In genomic region chr19:2332341-2333026, GRCh38 we compare ENCODE assay signal across 8 cellular contexts. TPM values are rescaled to one million over a fixed set of nuclear protein-coding genes. Genes with fewer than 3 reads are reported as not detected.
DNase-seq lines count a peak whose midpoint lies in the region; ATAC-seq and TF ChIP-seq lines count a peak whose summit lies in the region.

No MANE protein-coding gene starts in this region.

- H3K27ac ChIP-seq in neutrophil, result peak overlapping the region; percentile 9

- H4K20me1 ChIP-seq in Loucy (ENCODE audit: insufficient read depth, low read length, poor library complexity, severe bottlenecking), result peaks cover 45% of the 10 kb centered on the region

- H3K4me2 ChIP-seq in Loucy (ENCODE audit: low read depth, low read length, poor library complexity, severe bottlenecking), result peak overlapping the region; percentile 85

- H3K9me3 Mint-ChIP-seq in activated CD8-positive, alpha-beta memory T cell treated with anti-CD3 and anti-CD28 coated beads, Interleukin-2, amount 10 ng/mL, durations not matched to agents 7 days and 5 days (ENCODE audit: low read depth), result peaks cover 8% of the 10 kb centered on the region

- peak overlapping the region; percentile 68 for H3K27ac Mint-ChIP-seq in activated CD8-positive, alpha-beta memory T cell treated with anti-CD3 and anti-CD28 coated beads, Interleukin-2, amount 10 ng/mL, durations not matched to agents 7 days and 5 days

- CTCF ChIA-PET in activated CD8-positive, alpha-beta memory T cell treated with anti-CD3 and anti-CD28 coated beads, Interleukin-2, amount 10 ng/mL, durations not matched to agents 7 days and 5 days (lab: Charles Lee), result no interaction called here

- peaks cover 9% of the 10 kb centered on the region for H3K36me3 Mint-ChIP-seq in activated CD8-positive, alpha-beta memory T cell treated with anti-CD3 and anti-CD28 coated beads, Interleukin-2, amount 10 ng/mL, durations not matched to agents 7 days and 5 days

- H3K9me2 ChIP-seq in Loucy (replicated peaks; ENCODE audit: low read depth, low read length), result no peaks in the 10 kb centered on the region

- peak; percentile 47 for DNase-seq in activated CD8-positive, alpha-beta memory T cell treated with anti-CD3 and anti-CD28 coated beads, Interleukin-2, amount 10 ng/mL, durations not matched to agents 7 days and 5 days
- DNase-seq in H7 (no peak), cerebellum (ENCODE audit: low spot score) (no peak)

- TF ChIP-seq CTCF in GM12875 (IDR thresholded peaks at IDR 0.05; ENCODE audit: borderline replicate concordance, insufficient read depth, low read depth, low read length), result no peak
- TF ChIP-seq CTCF in Loucy (conservative IDR thresholded peaks at IDR 0.05; ENCODE audit: low read length), result no peak
- no peak for TF ChIP-seq CTCF in neutrophil (IDR thresholded peaks at IDR 0.05)

- ATAC-seq in activated CD8-positive, alpha-beta memory T cell treated with anti-CD3 and anti-CD28 coated beads, Interleukin-2, amount 10 ng/mL, durations not matched to agents 7 days and 5 days, result no peak
- no peak for ATAC-seq in GM18511 (IDR thresholded peaks at IDR 0.05; ENCODE audit: unreplicated experiment)
- no peak for ATAC-seq in HG03442 (IDR thresholded peaks at IDR 0.05; ENCODE audit: unreplicated experiment)

- peak overlapping the region; percentile 99 for H3K9ac ChIP-seq in Loucy (ENCODE audit: low read depth, low read length, poor library complexity, severe bottlenecking)

- H2AFZ ChIP-seq in Loucy (ENCODE audit: low read length), result no peak overlapping the region

- H3K4me3 ChIP-seq in GM12875 (ENCODE audit: low read depth, low read length) (peak overlapping the region; percentile 6), Loucy (ENCODE audit: low read length, poor library complexity, severe bottlenecking) (peak overlapping the region; percentile 98), neutrophil (ENCODE audit: low read depth in 1 of 2, low read length in 1 of 2) (no peak overlapping the region), H7 (ENCODE audit: insufficient read depth, low read depth, low read length) (no peak overlapping the region)

- H3K27me3 Mint-ChIP-seq in activated CD8-positive, alpha-beta memory T cell treated with anti-CD3 and anti-CD28 coated beads, Interleukin-2, amount 10 ng/mL, durations not matched to agents 7 days and 5 days, result no peaks in the 10 kb centered on the region

- H3K36me3 ChIP-seq in Loucy (ENCODE audit: insufficient read depth, low read length) (no peaks in the 10 kb centered on the region; the same call in 1 of the 2 replicates), neutrophil (no peaks in the 10 kb centered on the region), H7 (replicated peaks; ENCODE audit: control insufficient read depth, insufficient read depth, low read length) (0 out of 2 replicates have a peak, but pooled peaks cover 1% of the 10 kb centered on the region)

- H3K9me3 ChIP-seq in Loucy (ENCODE audit: insufficient read depth, low read depth, low read length) (no peaks in the 10 kb centered on the region), neutrophil (no peaks in the 10 kb centered on the region)

- H3K4me1 ChIP-seq in Loucy (ENCODE audit: insufficient read depth, low read length, poor library complexity, severe bottlenecking) (peaks cover 45% of the 10 kb centered on the region), neutrophil (ENCODE audit: control insufficient read depth in 1 of 2, insufficient read depth in 1 of 2, low read depth in 1 of 2, low read length in 1 of 2) (peaks cover 35 to 54% of the 10 kb centered on the region in 2 experiments)

- H3K79me2 ChIP-seq in Loucy (ENCODE audit: insufficient read depth, low read length), result peaks cover 90% of the 10 kb centered on the region

- peaks cover 6% of the 10 kb centered on the region for H3F3A ChIP-seq in Loucy (ENCODE audit: low read depth)

- peaks cover 34% of the 10 kb centered on the region for H3K4me1 Mint-ChIP-seq in activated CD8-positive, alpha-beta memory T cell treated with anti-CD3 and anti-CD28 coated beads, Interleukin-2, amount 10 ng/mL, durations not matched to agents 7 days and 5 days

- H3K27me3 ChIP-seq in Loucy (ENCODE audit: insufficient read depth, low read length, poor library complexity, severe bottlenecking) (peaks cover 9% of the 10 kb centered on the region), neutrophil (no peaks in the 10 kb centered on the region), H7 (ENCODE audit: control insufficient read depth, insufficient read depth, low read length) (no peaks in the 10 kb centered on the region)

- no peak overlapping the region for H3K4me3 Mint-ChIP-seq in activated CD8-positive, alpha-beta memory T cell treated with anti-CD3 and anti-CD28 coated beads, Interleukin-2, amount 10 ng/mL, durations not matched to agents 7 days and 5 days

RNA-seq across cellular contexts. Expression of gene SPPL2B, which starts 4.0 kb away (rescaled TPM):
- total RNA-seq in activated CD8-positive, alpha-beta memory T cell treated with anti-CD3 and anti-CD28 coated beads, Interleukin-2, amount 10 ng/mL, durations not matched to agents 7 days and 5 days, result 10 to 100 TPM; 63.2 to 72.4 TPM
- total RNA-seq in H7 (2014; rRNA removed; shearing (Covaris generic)), result 65.9 and 75.3 TPM in 2 replicates
- 47.3 TPM for total RNA-seq in cerebellum

RNA-seq across cellular contexts. Expression of gene LSM7, which starts 4.1 kb away (rescaled TPM):
- total RNA-seq in activated CD8-positive, alpha-beta memory T cell treated with anti-CD3 and anti-CD28 coated beads, Interleukin-2, amount 10 ng/mL, durations not matched to agents 7 days and 5 days, result 100 to 1,000 TPM; 135 TPM
- total RNA-seq in H7 (2014; rRNA removed; shearing (Covaris generic)), result 320 and 421 TPM in 2 replicates
- 54.5 TPM for total RNA-seq in cerebellum

RNA-seq across cellular contexts. Expression of gene LINGO3, which starts 24.5 kb away (rescaled TPM):
- total RNA-seq in activated CD8-positive, alpha-beta memory T cell treated with anti-CD3 and anti-CD28 coated beads, Interleukin-2, amount 10 ng/mL, durations not matched to agents 7 days and 5 days, result under 1 TPM; 0.32 to 0.40 TPM
- 1.1 and 2.7 TPM in 2 replicates for total RNA-seq in H7 (2014; rRNA removed; shearing (Covaris generic))
- 9.6 TPM for total RNA-seq in cerebellum

RNA-seq across cellular contexts. Expression of gene TMPRSS9, which starts 27.6 kb away (rescaled TPM):
- total RNA-seq in activated CD8-positive, alpha-beta memory T cell treated with anti-CD3 and anti-CD28 coated beads, Interleukin-2, amount 10 ng/mL, durations not matched to agents 7 days and 5 days, result not detected
- 0.48 TPM in 1 of 2 replicates, not detected in the other for total RNA-seq in H7 (2014; rRNA removed; shearing (Covaris generic))
- 0.36 TPM for total RNA-seq in cerebellum

RNA-seq across cellular contexts. Expression of gene PEAK3, which starts 50.5 kb away (rescaled TPM):
- total RNA-seq in activated CD8-positive, alpha-beta memory T cell treated with anti-CD3 and anti-CD28 coated beads, Interleukin-2, amount 10 ng/mL, durations not matched to agents 7 days and 5 days, result under 1 TPM in 1 of 2 experiments, not detected in 1; 0.54 TPM
- not detected in 2 replicates for total RNA-seq in H7 (2014; rRNA removed; shearing (Covaris generic))
- total RNA-seq in cerebellum, result not detected

Comparison
In these comparisons a context has a peak if more than half of its experiments do, and no peak if none do; other contexts are left out.
1. H3K4me3 ChIP-seq: peak in GM12875 (single experiment) and Loucy (single experiment); none in neutrophil (0 of 2) and H7 (single experiment).